In genomic region chr10:24331457-24331856, GRCh38 we compare ENCODE assay signal across 11 cellular contexts.
DNase-seq lines count a peak whose midpoint lies in the region; ATAC-seq, FAIRE-seq and TF ChIP-seq lines count a peak whose summit lies in the region.
"Had no signal": no experiment of that assay in that cellular context is flagged by ENCODE, and none has a peak within 500 bp of the region (broad histone marks: within the 10 kb centered on the region; RNA-seq: fewer than 3 reads in every experiment).

No MANE protein-coding gene starts in this region.

- ATAC-seq in aorta (ENCODE audit: low FRiP score) (no peak), HepG2 (no peak)

- TF ChIP-seq RAD21 in HepG2 (CRISPR knock-in tag; IDR thresholded peaks at IDR 0.05) = no peak

- no peak overlapping the region for H2AFZ ChIP-seq in HepG2 (ENCODE audit: low read length)

- H3K79me2 ChIP-seq in HepG2 (ENCODE audit: insufficient read depth, low read length) = no peaks in the 10 kb centered on the region

- H3K9me3 ChIP-seq in adipocyte (ENCODE audit: control insufficient read depth, low read length) (peaks cover 14% of the 10 kb centered on the region), prostate gland (no peaks in the 10 kb centered on the region), aorta (ENCODE audit: control insufficient read depth, low read length) (no peaks in the 10 kb centered on the region), HepG2 (ENCODE audit: low read length) (peaks cover 17% of the 10 kb centered on the region)
- H3K9me3 ChIP-seq: uterus had no signal

- BruUV-seq in HepG2 (replicated peaks; lab: Mats Ljungman, UMichigan) = no TSS peak

- TF ChIP-seq CTCF in prostate gland (IDR thresholded peaks at IDR 0.05) = peak in 1 of 4 experiments; percentile 2
- no peak for TF ChIP-seq CTCF in HepG2 (CRISPR knock-in tag; IDR thresholded peaks at IDR 0.05)

- no peaks in the 10 kb centered on the region for H3K27me3 Mint-ChIP-seq in activated CD4-positive, alpha-beta T cell treated with anti-CD3 and anti-CD28 coated beads, Interleukin-2, amount 10 ng/mL, durations not matched to agents 24 days and 14 days

- H3K27ac ChIP-seq in prostate gland (peak overlapping the region; percentile 57 to 59), aorta (ENCODE audit: low read depth in 1 of 2, low read length in 2 of 2) (no peak overlapping the region), HepG2 (ENCODE audit: extremely low read length, insufficient read depth, low read length) (no peak overlapping the region)
- H3K27ac ChIP-seq: uterus had no signal

- H3K4me2 ChIP-seq in HepG2 (ENCODE audit: low read depth, low read length) = no peak overlapping the region

- WGBS in prostate gland = 27% methylated on average over 5 of the region's 5 CpGs
- 62 to 63% methylated on average over 5 of the region's 5 CpGs for WGBS in aorta, 2 donors
- 89% methylated on average over 5 of the region's 5 CpGs for WGBS in HepG2 (ENCODE audit: low lambda C conversion rate)

- FAIRE-seq in HepG2 (lab: Jason Lieb, UNC) = no peak

- H3K27me3 ChIP-seq in adipocyte (replicated peaks; ENCODE audit: control insufficient read depth, insufficient read depth, low read length) (no peaks in the 10 kb centered on the region), prostate gland (replicated peaks; ENCODE audit: insufficient read depth) (no peaks in the 10 kb centered on the region), aorta (ENCODE audit: control insufficient read depth in 1 of 2, insufficient read depth in 2 of 2, low read length in 1 of 2) (no peaks in the 10 kb centered on the region), HepG2 (ENCODE audit: control insufficient read depth in 1 of 2, insufficient read depth in 2 of 2, low read length in 2 of 2) (no peaks in the 10 kb centered on the region)
- H3K27me3 ChIP-seq: uterus had no signal

- H4K20me1 ChIP-seq in HepG2 (ENCODE audit: insufficient read depth, low read length) = no peaks in the 10 kb centered on the region

- peak overlapping the region; percentile 8 for H3K4me3 ChIP-seq in adipocyte (ENCODE audit: low read length)
- H3K4me3 ChIP-seq in prostate gland = no peak overlapping the region
- H3K4me3 ChIP-seq in aorta (ENCODE audit: low read length in 2 of 2) = no peak overlapping the region
- H3K4me3 ChIP-seq in HepG2 (replicated peaks in 1 of 3; ENCODE audit: insufficient read depth in 1 of 3, low read depth in 2 of 3, low read length in 3 of 3) = no peak overlapping the region
- H3K4me3 ChIP-seq: uterus had no signal

- POLR2A ChIA-PET in HepG2 (lab: Yijun Ruan, JAX) = no interaction called here

- no peaks in the 10 kb centered on the region for H3K4me1 Mint-ChIP-seq in activated CD4-positive, alpha-beta T cell treated with anti-CD3 and anti-CD28 coated beads, Interleukin-2, amount 10 ng/mL, durations not matched to agents 24 days and 14 days

- no peak overlapping the region for H3K27ac Mint-ChIP-seq in activated CD4-positive, alpha-beta T cell treated with anti-CD3 and anti-CD28 coated beads, Interleukin-2, amount 10 ng/mL, durations not matched to agents 24 days and 14 days

- H3K4me1 ChIP-seq in adipocyte (ENCODE audit: control insufficient read depth, insufficient read depth, low read length) (peaks cover 39% of the 10 kb centered on the region), prostate gland (replicated peaks) (no peaks in the 10 kb centered on the region), aorta (ENCODE audit: control insufficient read depth in 1 of 2, insufficient read depth in 2 of 2, low read length in 2 of 2) (peaks cover 3 to 5% of the 10 kb centered on the region in 2 donors), HepG2 (ENCODE audit: insufficient read depth, low read length) (no peaks in the 10 kb centered on the region)
- H3K4me1 ChIP-seq: uterus had no signal

- TF ChIP-seq EP300 in HepG2 (IDR thresholded peaks at IDR 0.05; ENCODE audit: low read depth in 2 of 2, low read length in 2 of 2) = no peak
- TF ChIP-seq EP300 in HepG2 (CRISPR knock-in tag; IDR thresholded peaks at IDR 0.05; ENCODE audit: borderline replicate concordance) = no peak

- no peak overlapping the region for H3K4me3 Mint-ChIP-seq in activated CD4-positive, alpha-beta T cell treated with anti-CD3 and anti-CD28 coated beads, Interleukin-2, amount 10 ng/mL, durations not matched to agents 24 days and 14 days

- H3K36me3 ChIP-seq in adipocyte (ENCODE audit: control insufficient read depth, insufficient read depth, low read length, severe bottlenecking) (no peaks in the 10 kb centered on the region), prostate gland (no peaks in the 10 kb centered on the region), aorta (ENCODE audit: control insufficient read depth in 1 of 2, insufficient read depth in 2 of 2, low read length in 1 of 2) (no peaks in the 10 kb centered on the region), HepG2 (replicated peaks in 1 of 2; ENCODE audit: control insufficient read depth in 1 of 2, insufficient read depth in 2 of 2, low read length in 2 of 2) (peaks cover 0 to 2% of the 10 kb centered on the region in 2 experiments; a peak in 1 of 5 replicates)
- H3K36me3 ChIP-seq: uterus had no signal

- intact Hi-C loops in prostate gland (cut with DNase I) (loop anchor here (10.0 kb wide), 1 partner anchor 57 kb away; no protein-coding TSS in a partner anchor), aorta (cut with DNase I) (no loop called here), HepG2 (cut with micrococcal nuclease; ENCODE audit: unreplicated experiment) (no loop called here)
- intact Hi-C loops in activated CD4-positive, alpha-beta T cell treated with anti-CD3 and anti-CD28 coated beads, Interleukin-2, amount 10 ng/mL, durations not matched to agents 24 days and 14 days (cut with micrococcal nuclease) = no loop called here

- H3K9ac ChIP-seq in adipocyte (ENCODE audit: low read length) (peak overlapping the region; percentile 7), HepG2 (ENCODE audit: insufficient read depth, low read depth, low read length) (no peak overlapping the region)

- TF ChIP-seq POLR2A in prostate gland (IDR thresholded peaks at IDR 0.05) (no peak), HepG2 (IDR thresholded peaks at IDR 0.05; ENCODE audit: insufficient read depth in 1 of 2, low read depth in 2 of 2, low read length in 2 of 2) (no peak)

- H3K9me3 Mint-ChIP-seq in activated CD4-positive, alpha-beta T cell treated with anti-CD3 and anti-CD28 coated beads, Interleukin-2, amount 10 ng/mL, durations not matched to agents 24 days and 14 days = peaks cover 5% of the 10 kb centered on the region

- in situ Hi-C loops in HepG2 (cut with HindIII; ENCODE audit: extremely low pct_ligation_motif_present, low pct_unique_long_range_greater_than_20kb) = no loop called here

- H3K36me3 Mint-ChIP-seq in activated CD4-positive, alpha-beta T cell treated with anti-CD3 and anti-CD28 coated beads, Interleukin-2, amount 10 ng/mL, durations not matched to agents 24 days and 14 days (ENCODE audit: low read depth) = no peaks in the 10 kb centered on the region

- DNase-seq in EL (peak; percentile 21), adipocyte (ENCODE audit: low read depth) (peak; percentile 39), globus pallidus (ENCODE audit: low spot score) (peak; percentile 15), prostate gland (ENCODE audit: low spot score) (peak; percentile 91), aorta (no peak), cerebellar nuclear complex (lab: John Stamatoyannopoulos, UW) (no peak), HepG2 (ENCODE audit: low spot score) (no peak)
- DNase-seq in activated CD4-positive, alpha-beta T cell treated with anti-CD3 and anti-CD28 coated beads, Interleukin-2, amount 10 ng/mL, durations not matched to agents 24 days and 14 days = no peak
- DNase-seq: C1 segment of cervical spinal cord, NCI-H187 had no signal

- CTCF ChIA-PET in HepG2 (lab: Yijun Ruan, JAX; ENCODE audit: low intra/inter-chr PET ratio, low total read pairs) = no interaction called here

TF ChIP-seq in HepG2, 621 proteins besides CTCF, POLR2A, EP300 and RAD21 (continues in another document):
- TF ChIP-seq ZNF776 (CRISPR knock-in tag; IDR thresholded peaks at IDR 0.05) (no peak), REL (CRISPR knock-in tag; conservative IDR thresholded peaks at IDR 0.05) (no peak), TARDBP (CRISPR knock-in tag; IDR thresholded peaks at IDR 0.05) (no peak), TP53 (CRISPR knock-in tag; conservative IDR thresholded peaks at IDR 0.05) (no peak), ADNP (CRISPR knock-in tag; IDR thresholded peaks at IDR 0.05) (no peak), SMC3 (IDR thresholded peaks at IDR 0.05; ENCODE audit: low read length) (no peak), ZNF292 (CRISPR knock-in tag; IDR thresholded peaks at IDR 0.05; ENCODE audit: borderline replicate concordance, low read depth) (no peak), ZNF788 (CRISPR knock-in tag; IDR thresholded peaks at IDR 0.05; ENCODE audit: borderline replicate concordance) (no peak), SP4 (CRISPR knock-in tag; IDR thresholded peaks at IDR 0.05) (no peak), ZNF598 (CRISPR knock-in tag; IDR thresholded peaks at IDR 0.05; ENCODE audit: borderline replicate concordance) (no peak), ZNF468 (CRISPR knock-in tag; IDR thresholded peaks at IDR 0.05) (no peak), ZNF614 (CRISPR knock-in tag; IDR thresholded peaks at IDR 0.05; ENCODE audit: borderline replicate concordance) (no peak), ZMYM2 (CRISPR knock-in tag; IDR thresholded peaks at IDR 0.05) (no peak)
- TF ChIP-seq, protein P1, sequence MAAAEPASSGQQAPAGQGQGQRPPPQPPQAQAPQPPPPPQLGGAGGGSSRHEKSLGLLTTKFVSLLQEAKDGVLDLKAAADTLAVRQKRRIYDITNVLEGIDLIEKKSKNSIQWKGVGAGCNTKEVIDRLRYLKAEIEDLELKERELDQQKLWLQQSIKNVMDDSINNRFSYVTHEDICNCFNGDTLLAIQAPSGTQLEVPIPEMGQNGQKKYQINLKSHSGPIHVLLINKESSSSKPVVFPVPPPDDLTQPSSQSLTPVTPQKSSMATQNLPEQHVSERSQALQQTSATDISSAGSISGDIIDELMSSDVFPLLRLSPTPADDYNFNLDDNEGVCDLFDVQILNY (CRISPR knock-in tag; conservative IDR thresholded peaks at IDR 0.05) = no peak

Comparison
In these comparisons a context has a peak if more than half of its experiments do, and no peak if none do; other contexts are left out.
1. DNase-seq: peak in EL (single experiment), adipocyte (single experiment), globus pallidus (single experiment) and prostate gland (single experiment); none in aorta (0 of 2), activated CD4-positive, alpha-beta T cell treated with anti-CD3 and anti-CD28 coated beads, Interleukin-2, amount 10 ng/mL, durations not matched to agents 24 days and 14 days (single experiment), cerebellar nuclear complex (0 of 2) and HepG2 (single experiment).
2. H3K27ac ChIP-seq: peak in prostate gland (2 of 2); none in aorta (0 of 2) and HepG2 (single experiment).